Comparison of ENCODE assay signal across 10 cellular contexts in genomic region chr1:226654046-226654445, GRCh38.
A peak's percentile ranks its signal among the peaks of the same experiment; 100 is the strongest.
DNase-seq lines count a peak whose midpoint lies in the region; ATAC-seq and TF ChIP-seq lines count a peak whose summit lies in the region.
"Had no signal": no experiment of that assay in that cellular context is flagged by ENCODE, and none has a peak within 500 bp of the region (broad histone marks: within the 10 kb centered on the region; RNA-seq: fewer than 3 reads in every experiment).

No MANE protein-coding gene starts in this region.

- H2BK5ac ChIP-seq in IMR-90 (ENCODE audit: low read depth, low read length, poor library complexity, severe bottlenecking): no peak overlapping the region

- H3K9ac ChIP-seq in IMR-90 (ENCODE audit: low read depth, low read length): peak overlapping the region; percentile 54

- in situ Hi-C loops in IMR-90 (cut with MboI; ENCODE audit: low sequenced_read_pairs): no loop called here

- peak overlapping the region; percentile 95 for H4K91ac ChIP-seq in IMR-90 (ENCODE audit: insufficient read depth, low read depth, low read length)

- peak overlapping the region; percentile 79 for H2BK120ac ChIP-seq in IMR-90 (ENCODE audit: low read depth, low read length)

- no peaks in the 10 kb centered on the region for H3K27me3 Mint-ChIP-seq in Caco-2 (ENCODE audit: insufficient read depth, unreplicated experiment)
- no peaks in the 10 kb centered on the region for H3K27me3 Mint-ChIP-seq in chondrocyte (ENCODE audit: low read depth)
- no peaks in the 10 kb centered on the region for H3K27me3 Mint-ChIP-seq in naive thymus-derived CD8-positive, alpha-beta T cell

- peak; percentile 59 for ATAC-seq in IMR-90 (ENCODE audit: low read depth)
- peak in 1 of 2 donors; percentile 1 for ATAC-seq in naive thymus-derived CD8-positive, alpha-beta T cell

- no peak overlapping the region for H3K4me3 ChIP-seq in Caco-2 (ENCODE audit: low read depth, low read length)
- H3K4me3 ChIP-seq in IMR-90 (ENCODE audit: insufficient read depth, low read depth, low read length): no peak overlapping the region
- H3K4me3 ChIP-seq: coronary artery had no signal

- H3K4me2 ChIP-seq in IMR-90 (ENCODE audit: low read depth, low read length): no peak overlapping the region

- POLR2A ChIA-PET in Caco-2 (lab: Charles Lee): interaction anchor here (0.5 to 1.5 kb wide), 6 partner anchors 8 to 427 kb away, joined by 3 to 9 read pairs (median 4); no protein-coding TSS in a partner anchor
- POLR2A ChIA-PET in IMR-90 (lab: Charles Lee; ENCODE audit: unreplicated experiment): interaction anchor here (0.7 kb wide), 1 partner anchor 9 kb away, joined by 3 read pairs; no protein-coding TSS in a partner anchor
- POLR2A ChIA-PET in naive thymus-derived CD8-positive, alpha-beta T cell (lab: Charles Lee): interaction anchor here (0.7 to 26.5 kb wide), 15 partner anchors 9 to 172 kb away, joined by 3 to 613 read pairs (median 7); partner anchors contain the start of gene ITPKB

- peaks cover 17% of the 10 kb centered on the region for H3K4me1 Mint-ChIP-seq in Caco-2 (ENCODE audit: low read depth, unreplicated experiment)
- H3K4me1 Mint-ChIP-seq in chondrocyte (ENCODE audit: low read depth): peaks cover 53% of the 10 kb centered on the region
- H3K4me1 Mint-ChIP-seq in naive thymus-derived CD8-positive, alpha-beta T cell: peaks cover 0 to 50% (median 5%) of the 10 kb centered on the region in 4 donors

- H3K56ac ChIP-seq in IMR-90 (ENCODE audit: extremely low read depth, insufficient read depth, low read length): 0 out of 2 replicates have a peak overlapping the region, but pooled peaks have one; percentile 4

- H3K27ac Mint-ChIP-seq in Caco-2 (ENCODE audit: unreplicated experiment) (no peak overlapping the region), chondrocyte (ENCODE audit: unreplicated experiment) (peak overlapping the region; percentile 89)
- no peak overlapping the region for H3K27ac Mint-ChIP-seq in naive thymus-derived CD8-positive, alpha-beta T cell

- H3K79me1 ChIP-seq in IMR-90 (ENCODE audit: low read depth in 1 of 2, low read length in 2 of 2): no peaks in the 10 kb centered on the region

- CTCF ChIA-PET in Caco-2 (lab: Charles Lee): interaction anchor here (0.8 to 1.3 kb wide), 3 partner anchors 16 to 26 kb away, joined by 3 to 6 read pairs (median 3); no protein-coding TSS in a partner anchor
- CTCF ChIA-PET in IMR-90 (lab: Yijun Ruan, JAX): interaction anchor here (0.5 kb wide), 1 partner anchor 590 kb away, joined by 4 read pairs; no protein-coding TSS in a partner anchor

- H3K27me3 ChIP-seq in Caco-2 (replicated peaks; ENCODE audit: control insufficient read depth, insufficient read depth, low read length): peaks cover 1% of the 10 kb centered on the region; the same call in 1 of the 2 replicates
- no peaks in the 10 kb centered on the region for H3K27me3 ChIP-seq in IMR-90 (ENCODE audit: control insufficient read depth, insufficient read depth, low read length)

- no peak for TF ChIP-seq RAD21 in IMR-90 (IDR thresholded peaks at IDR 0.05; ENCODE audit: low read length)

- no peaks in the 10 kb centered on the region for H3K9me3 Mint-ChIP-seq in Caco-2 (ENCODE audit: unreplicated experiment)
- H3K9me3 Mint-ChIP-seq in chondrocyte (ENCODE audit: low read depth): no peaks in the 10 kb centered on the region
- no peaks in the 10 kb centered on the region for H3K9me3 Mint-ChIP-seq in naive thymus-derived CD8-positive, alpha-beta T cell

- H3K36me3 Mint-ChIP-seq in Caco-2 (ENCODE audit: insufficient read depth, unreplicated experiment): no peaks in the 10 kb centered on the region
- H3K36me3 Mint-ChIP-seq in chondrocyte (ENCODE audit: low read depth): peaks cover 5% of the 10 kb centered on the region
- H3K36me3 Mint-ChIP-seq in naive thymus-derived CD8-positive, alpha-beta T cell: peaks cover 0 to 21% (median 0%) of the 10 kb centered on the region in 3 donors

- peak overlapping the region; percentile 86 for H2AFZ ChIP-seq in IMR-90 (replicated peaks; ENCODE audit: low read length, poor library complexity)

- TF ChIP-seq CTCF in Caco-2 (IDR thresholded peaks at IDR 0.05; ENCODE audit: insufficient read depth in 1 of 2, low read depth in 1 of 2, low read length in 1 of 2, severe bottlenecking in 1 of 2, unreplicated experiment in 1 of 2): no peak
- TF ChIP-seq CTCF in IMR-90 (conservative IDR thresholded peaks at IDR 0.05; ENCODE audit: low read depth, low read length): no peak
- TF ChIP-seq CTCF in chondrocyte (IDR thresholded peaks at IDR 0.05): no peak

- H4K8ac ChIP-seq in IMR-90 (ENCODE audit: low read depth in 2 of 2, low read length in 2 of 2): peak overlapping the region; percentile 75 to 97

- H3K4me1 ChIP-seq in Caco-2: peaks cover 31% of the 10 kb centered on the region
- peaks cover 17% of the 10 kb centered on the region for H3K4me1 ChIP-seq in IMR-90 (ENCODE audit: control insufficient read depth, insufficient read depth, low read length)

- H3K9me3 ChIP-seq in Caco-2: no peaks in the 10 kb centered on the region
- no peaks in the 10 kb centered on the region for H3K9me3 ChIP-seq in IMR-90 (ENCODE audit: control insufficient read depth, insufficient read depth, low read length)

- H2AK5ac ChIP-seq in IMR-90 (ENCODE audit: low read depth, low read length): peak overlapping the region; percentile 87; the same call in 1 of the 2 replicates

- peak overlapping the region; percentile 91; the same call in 1 of the 3 replicates for H2BK15ac ChIP-seq in IMR-90 (ENCODE audit: low read depth, low read length)

- H3K36me3 ChIP-seq in Caco-2 (ENCODE audit: control insufficient read depth, insufficient read depth, low read length) (no peaks in the 10 kb centered on the region; the same call in 1 of the 2 replicates), IMR-90 (ENCODE audit: control insufficient read depth, insufficient read depth, low read length) (no peaks in the 10 kb centered on the region; the same call in 1 of the 2 replicates)

- TF ChIP-seq POLR2A in IMR-90 (IDR thresholded peaks at IDR 0.05; ENCODE audit: low read depth, low read length): no peak

- peak overlapping the region; percentile 80 for H2BK20ac ChIP-seq in IMR-90 (ENCODE audit: low read depth, low read length)

- peak overlapping the region; percentile 30 for H3K27ac ChIP-seq in IMR-90 (ENCODE audit: insufficient read depth, low read length)

- H3K23ac ChIP-seq in IMR-90 (ENCODE audit: low read depth, low read length): 0 out of 2 replicates have a peak overlapping the region, but pooled peaks have one; percentile 10

- peak overlapping the region; percentile 56 for H3K18ac ChIP-seq in IMR-90 (ENCODE audit: low read depth, low read length)

- H3K4me3 Mint-ChIP-seq in Caco-2 (ENCODE audit: unreplicated experiment): peak overlapping the region; percentile 50
- H3K4me3 Mint-ChIP-seq in chondrocyte (ENCODE audit: unreplicated experiment): peak overlapping the region; percentile 19
- H3K4me3 Mint-ChIP-seq in naive thymus-derived CD8-positive, alpha-beta T cell: peak overlapping the region in 9 of 10 donors; percentile 75 to 92 (median 85)

- no TSS peak for BruUV-seq in Caco-2 (replicated peaks; lab: Mats Ljungman, UMichigan)
- BruUV-seq in IMR-90 (replicated peaks; lab: Mats Ljungman, UMichigan): no TSS peak

- peaks cover 17% of the 10 kb centered on the region for H3K9me1 ChIP-seq in IMR-90 (ENCODE audit: insufficient read depth, low read length)

- dilution Hi-C loops in IMR-90 (cut with HindIII; ENCODE audit: low sequenced_read_pairs, unreplicated experiment): no loop called here

- peak overlapping the region; percentile 77 for H3K4ac ChIP-seq in IMR-90 (ENCODE audit: low read depth, low read length)

- H4K5ac ChIP-seq in IMR-90 (ENCODE audit: low read depth, low read length): peak overlapping the region; percentile 33

- DNase-seq in Caco-2 (peak; percentile 58 to 68), IMR-90 (peak; percentile 54), chondrocyte (ENCODE audit: low spot score) (peak; percentile 62), NCI-H446 treated with DMSO at 0.1 percent for 48 hours (lab: John Stamatoyannopoulos, UW) (no peak), NCI-H82 treated with DMSO at 0.1 percent for 48 hours (lab: John Stamatoyannopoulos, UW; ENCODE audit: unreplicated experiment) (no peak), GF-D8 (lab: John Stamatoyannopoulos, UW) (no peak), T1000 (lab: John Stamatoyannopoulos, UW) (no peak)
- DNase-seq in naive thymus-derived CD8-positive, alpha-beta T cell: peak in 1 of 10 donors; percentile 40
- DNase-seq: SHP77 treated with DMSO at 0.1 percent for 48 hours had no signal

- no peaks in the 10 kb centered on the region for H4K20me1 ChIP-seq in IMR-90 (ENCODE audit: insufficient read depth, low read length)

- intact Hi-C loops in Caco-2 (cut with micrococcal nuclease; ENCODE audit: unreplicated experiment) (loop anchor here (1.0 to 5.0 kb wide), 2 partner anchors 26 to 48 kb away; no protein-coding TSS in a partner anchor), IMR-90 (cut with micrococcal nuclease) (no loop called here)

- H3K14ac ChIP-seq in IMR-90 (replicated peaks; ENCODE audit: low read depth, low read length): peak overlapping the region; percentile 79

- H2AK9ac ChIP-seq in IMR-90 (replicated peaks; ENCODE audit: low read depth, low read length, poor library complexity): peak overlapping the region; percentile 39

- 0% methylated on average over 1 of the region's 7 CpGs; no CpG with 5 or more reads in 1 of the 2 experiments for WGBS in IMR-90 (ENCODE audit: extremely low coverage in 2 of 2, insufficient read length in 1 of 2), 2 experiments

TF ChIP-seq in IMR-90, 13 proteins besides CTCF, POLR2A, EP300 and RAD21 (continues in another document):
- TF ChIP-seq FOS (IDR thresholded peaks at IDR 0.05; ENCODE audit: low read depth, low read length): no peak
- no peak for TF ChIP-seq BHLHE40 (IDR thresholded peaks at IDR 0.05; ENCODE audit: low read depth, low read length)
- TF ChIP-seq, protein P1, sequence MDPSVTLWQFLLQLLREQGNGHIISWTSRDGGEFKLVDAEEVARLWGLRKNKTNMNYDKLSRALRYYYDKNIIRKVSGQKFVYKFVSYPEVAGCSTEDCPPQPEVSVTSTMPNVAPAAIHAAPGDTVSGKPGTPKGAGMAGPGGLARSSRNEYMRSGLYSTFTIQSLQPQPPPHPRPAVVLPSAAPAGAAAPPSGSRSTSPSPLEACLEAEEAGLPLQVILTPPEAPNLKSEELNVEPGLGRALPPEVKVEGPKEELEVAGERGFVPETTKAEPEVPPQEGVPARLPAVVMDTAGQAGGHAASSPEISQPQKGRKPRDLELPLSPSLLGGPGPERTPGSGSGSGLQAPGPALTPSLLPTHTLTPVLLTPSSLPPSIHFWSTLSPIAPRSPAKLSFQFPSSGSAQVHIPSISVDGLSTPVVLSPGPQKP (IDR thresholded peaks at IDR 0.05; ENCODE audit: borderline replicate concordance, low read depth, low read length): no peak
- no peak for TF ChIP-seq CEBPB (IDR thresholded peaks at IDR 0.05; ENCODE audit: low read depth, low read length)
- no peak for TF ChIP-seq SMC3 (IDR thresholded peaks at IDR 0.05; ENCODE audit: low read depth, low read length)
- no peak for TF ChIP-seq MXI1 (IDR thresholded peaks at IDR 0.05; ENCODE audit: borderline replicate concordance, low read depth, low read length)
- TF ChIP-seq RCOR1 (IDR thresholded peaks at IDR 0.05; ENCODE audit: insufficient replicate concordance, low read length): no peak
- TF ChIP-seq CHD1 (IDR thresholded peaks at IDR 0.05; ENCODE audit: low read depth, low read length): no peak
- TF ChIP-seq NFE2L2 (IDR thresholded peaks at IDR 0.05; ENCODE audit: low read depth, low read length): no peak

Comparison
In these comparisons a context has a peak if more than half of its experiments do, and no peak if none do; other contexts are left out.
1. DNase-seq: peak in Caco-2 (2 of 2), IMR-90 (single experiment) and chondrocyte (single experiment); none in NCI-H446 treated with DMSO at 0.1 percent for 48 hours (single experiment), NCI-H82 treated with DMSO at 0.1 percent for 48 hours (single experiment), GF-D8 (single experiment) and T1000 (single experiment).
2. H3K4me3 Mint-ChIP-seq: peak in every context shown above with its lines; median percentile 85 in naive thymus-derived CD8-positive, alpha-beta T cell; 50 in Caco-2; 19 in chondrocyte.